1 cellular context compared by ENCODE assay signal in the genomic region with DNA sequence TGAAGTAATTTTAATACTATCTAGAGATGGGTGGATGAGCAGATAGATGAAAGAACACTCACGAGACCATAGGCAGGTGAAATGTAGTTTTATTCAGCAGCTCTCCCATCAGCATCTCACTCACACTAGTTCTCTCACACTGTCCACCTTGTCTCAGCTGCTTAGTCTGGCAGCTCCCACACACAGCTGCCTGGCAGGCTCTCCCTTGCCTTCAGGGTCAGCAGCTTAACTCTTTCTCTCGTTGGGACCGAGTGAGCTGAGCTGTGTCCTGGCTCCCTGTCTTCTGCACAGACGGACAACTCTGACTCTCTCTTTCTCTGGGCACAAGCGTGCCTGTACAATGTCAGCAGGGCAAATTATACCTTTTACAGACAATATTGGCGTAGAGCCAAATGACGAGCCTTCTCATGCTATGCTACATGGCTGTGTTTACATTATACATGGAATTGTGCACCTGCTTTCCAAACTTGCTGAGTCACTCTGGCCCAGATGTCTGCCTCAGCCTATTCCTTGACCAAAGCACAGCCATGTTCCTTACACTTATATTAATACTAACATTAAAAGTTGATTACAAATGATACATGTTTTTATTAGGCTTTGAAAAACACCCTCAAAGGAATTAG.
A peak's percentile ranks its signal among the peaks of the same experiment; 100 is the strongest.
TF ChIP-seq lines count a peak whose summit lies in the region.

No MANE protein-coding gene starts in this region.

TF ChIP-seq in IMR-90, 13 proteins besides CTCF, POLR2A, EP300 and RAD21:
- TF ChIP-seq BHLHE40 (IDR thresholded peaks at IDR 0.05; ENCODE audit: low read depth, low read length) (no peak), MXI1 (IDR thresholded peaks at IDR 0.05; ENCODE audit: borderline replicate concordance, low read depth, low read length) (no peak), NFE2L2 (IDR thresholded peaks at IDR 0.05; ENCODE audit: low read depth, low read length) (peak; percentile 44), SMC3 (IDR thresholded peaks at IDR 0.05; ENCODE audit: low read depth, low read length) (no peak)
